28 cellular contexts compared by ENCODE assay signal in genomic region chr5:35438786-35439185, GRCh38.
DNase-seq lines count a peak whose midpoint lies in the region; ATAC-seq, FAIRE-seq and TF ChIP-seq lines count a peak whose summit lies in the region.
"Had no signal": no experiment of that assay in that cellular context is flagged by ENCODE, and none has a peak within 500 bp of the region (broad histone marks: within the 10 kb centered on the region; RNA-seq: fewer than 3 reads in every experiment).

No MANE protein-coding gene starts in this region.

- no peaks in the 10 kb centered on the region for H3K9me3 ChIP-seq in pancreas
- H3K9me3 ChIP-seq: gastrocnemius medialis, right lobe of liver, stomach, transverse colon had no signal

- CTCF ChIA-PET in GM10248 (lab: Yijun Ruan, JAX), result interaction anchor here (1.7 kb wide), 1 partner anchor 371 kb away, joined by 3 read pairs; no protein-coding TSS in a partner anchor

- TF ChIP-seq CTCF in GM12865 (IDR thresholded peaks at IDR 0.05; ENCODE audit: insufficient read depth, low read depth, low read length, missing control alignments), result no peak
- no peak for TF ChIP-seq CTCF in astrocyte of the spinal cord (IDR thresholded peaks at IDR 0.05; ENCODE audit: low read depth, low read length)
- TF ChIP-seq CTCF in pancreas (IDR thresholded peaks at IDR 0.05), result no peak
- no peak for TF ChIP-seq CTCF in GM10248 (IDR thresholded peaks at IDR 0.05; ENCODE audit: control extremely low read depth, extremely low read depth, low read depth, missing control alignments)

- intact Hi-C loops in pancreas (cut with DNase I), result no loop called here

- H3K27ac ChIP-seq in pancreas, result no peak overlapping the region
- H3K27ac ChIP-seq: gastrocnemius medialis, right lobe of liver, stomach, transverse colon had no signal

- in situ Hi-C loops in astrocyte of the spinal cord (cut with HindIII; ENCODE audit: low sequenced_read_pairs), result no loop called here

- no peak overlapping the region for H3K4me3 ChIP-seq in GM12865 (ENCODE audit: low read depth, low read length)
- no peak overlapping the region for H3K4me3 ChIP-seq in astrocyte of the spinal cord (ENCODE audit: low read depth, low read length)
- no peak overlapping the region for H3K4me3 ChIP-seq in pancreas
- H3K4me3 ChIP-seq: gastrocnemius medialis, right lobe of liver, stomach, transverse colon had no signal

- WGBS in pancreas, 2 donors, result 73 to 83% methylated on average over 2 of the region's 2 CpGs

- no peaks in the 10 kb centered on the region for H3K36me3 ChIP-seq in pancreas
- H3K36me3 ChIP-seq: gastrocnemius medialis, right lobe of liver, stomach, transverse colon had no signal

- POLR2A ChIA-PET in GM10248 (lab: Yijun Ruan, JAX), result no interaction called here

- DNase-seq in GM12865 (ENCODE audit: low read depth) (peak; percentile 2), MV-4-11 (lab: John Stamatoyannopoulos, UW) (peak; percentile 24), astrocyte of the spinal cord (ENCODE audit: low read depth, low spot score) (peak; percentile 15), myocyte (ENCODE audit: low read depth) (peak; percentile 2), pancreas (no peak), GM10248 (ENCODE audit: extremely low spot score) (no peak), cerebellum (ENCODE audit: low spot score) (no peak)
- DNase-seq: activated CD4-positive, alpha-beta memory T cell treated with anti-CD3 and anti-CD28 coated beads, Interleukin-2, amount 10 ng/mL, durations not matched to agents 7 days and 5 days; activated effector memory CD4-positive, alpha-beta T cell treated with anti-CD3 and anti-CD28 coated beads, Interleukin-2, amount 50 U/mL, for 16 hours; activated naive CD8-positive, alpha-beta T cell treated with anti-CD3 and anti-CD28 coated beads, Interleukin-2, amount 10 ng/mL, durations not matched to agents 7 days and 5 days; CD4-positive, CD25-positive, alpha-beta regulatory T cell; effector memory CD4-positive, alpha-beta T cell; gastrocnemius medialis; hypothalamus; Karpas-422; left ventricle myocardium superior; NCI-H1105 treated with DMSO at 0.1 percent for 48 hours; NCI-H2029 treated with DMSO at 0.1 percent for 48 hours; NCI-H226; NCI-H82; right lobe of liver; stimulated activated CD4-positive, alpha-beta T cell treated with anti-CD3 and anti-CD28 coated beads, Interleukin-15, amount 100 ng/mL, for 24 hours; stomach; T-helper 9 cell; transverse colon had no signal

- ATAC-seq in pancreas, result no peak
- ATAC-seq in GM18907 (IDR thresholded peaks at IDR 0.05; ENCODE audit: unreplicated experiment), result no peak
- ATAC-seq: gastrocnemius medialis, left ventricle myocardium superior, right lobe of liver had no signal

- H3K27me3 ChIP-seq in pancreas, result no peaks in the 10 kb centered on the region
- H3K27me3 ChIP-seq: gastrocnemius medialis, right lobe of liver, stomach, transverse colon had no signal

- FAIRE-seq in pancreas (lab: Jason Lieb, UNC), result no peak
- FAIRE-seq: colon, H54 had no signal

- peaks cover 0 to 4% (median 0%) of the 10 kb centered on the region in 3 donors for H3K4me1 ChIP-seq in pancreas
- H3K4me1 ChIP-seq: gastrocnemius medialis, stomach, transverse colon had no signal

Comparison
In these comparisons a context has a peak if more than half of its experiments do, and no peak if none do; other contexts are left out.
1. DNase-seq: peak in GM12865 (single experiment), MV-4-11 (single experiment), astrocyte of the spinal cord (single experiment) and myocyte (single experiment); none in pancreas (0 of 6), GM10248 (single experiment) and cerebellum (single experiment).